8 cellular contexts compared by ENCODE assay signal in genomic region chr1:64505232-64505943, GRCh38. TPM values are rescaled to one million over a fixed set of nuclear protein-coding genes. Genes with fewer than 3 reads are reported as not detected.
DNase-seq lines count a peak whose midpoint lies in the region; ATAC-seq and TF ChIP-seq lines count a peak whose summit lies in the region.

No MANE protein-coding gene starts in this region.

- peaks cover 5 to 15% (median 10%) of the 10 kb centered on the region in 3 donors for H3K27me3 Mint-ChIP-seq in CD14-positive monocyte (ENCODE audit: low read depth in 3 of 3)
- peaks cover 25% of the 10 kb centered on the region for H3K27me3 Mint-ChIP-seq in activated T-helper 1 cell treated with anti-CD3 and anti-CD28 coated beads, Interleukin-12 subunit alpha, Interleukin-12 subunit beta, Interleukin-2, Interleukin-4 antibody, amounts not matched to agents 30 ng/mL and 10 ng/mL and 1 ng/mL, durations not matched to agents 14 hours and 24 hours and 36 hours (ENCODE audit: insufficient read depth)

- H3K4me3 Mint-ChIP-seq in CD14-positive monocyte = peak overlapping the region; percentile 90 to 96
- peak overlapping the region; percentile 86 for H3K4me3 Mint-ChIP-seq in activated T-helper 1 cell treated with anti-CD3 and anti-CD28 coated beads, Interleukin-12 subunit alpha, Interleukin-12 subunit beta, Interleukin-2, Interleukin-4 antibody, amounts not matched to agents 30 ng/mL and 10 ng/mL and 1 ng/mL, durations not matched to agents 14 hours and 24 hours and 36 hours

- ATAC-seq in GM21423 (IDR thresholded peaks at IDR 0.05; ENCODE audit: unreplicated experiment) (no peak), HG03159 (IDR thresholded peaks at IDR 0.05; ENCODE audit: unreplicated experiment) (no peak)

- peaks cover 0 to 2% (median 0%) of the 10 kb centered on the region in 7 donors for H3K9me3 Mint-ChIP-seq in CD14-positive monocyte
- H3K9me3 Mint-ChIP-seq in activated T-helper 1 cell treated with anti-CD3 and anti-CD28 coated beads, Interleukin-12 subunit alpha, Interleukin-12 subunit beta, Interleukin-2, Interleukin-4 antibody, amounts not matched to agents 30 ng/mL and 10 ng/mL and 1 ng/mL, durations not matched to agents 14 hours and 24 hours and 36 hours = no peaks in the 10 kb centered on the region

- TF ChIP-seq CTCF in CD14-positive monocyte (IDR thresholded peaks at IDR 0.05) = no peak

- H3K27ac Mint-ChIP-seq in CD14-positive monocyte = peak overlapping the region in 6 of 7 donors; percentile 17 to 87 (median 69)
- H3K27ac Mint-ChIP-seq in activated T-helper 1 cell treated with anti-CD3 and anti-CD28 coated beads, Interleukin-12 subunit alpha, Interleukin-12 subunit beta, Interleukin-2, Interleukin-4 antibody, amounts not matched to agents 30 ng/mL and 10 ng/mL and 1 ng/mL, durations not matched to agents 14 hours and 24 hours and 36 hours = no peak overlapping the region

- H3K36me3 Mint-ChIP-seq in CD14-positive monocyte = no peaks in the 10 kb centered on the region
- no peaks in the 10 kb centered on the region for H3K36me3 Mint-ChIP-seq in activated T-helper 1 cell treated with anti-CD3 and anti-CD28 coated beads, Interleukin-12 subunit alpha, Interleukin-12 subunit beta, Interleukin-2, Interleukin-4 antibody, amounts not matched to agents 30 ng/mL and 10 ng/mL and 1 ng/mL, durations not matched to agents 14 hours and 24 hours and 36 hours (ENCODE audit: low read depth)

- intact Hi-C loops in CD14-positive monocyte (cut with micrococcal nuclease) = no loop called here
- intact Hi-C loops in activated T-helper 1 cell treated with anti-CD3 and anti-CD28 coated beads, Interleukin-12 subunit alpha, Interleukin-12 subunit beta, Interleukin-2, Interleukin-4 antibody, amounts not matched to agents 30 ng/mL and 10 ng/mL and 1 ng/mL, durations not matched to agents 14 hours and 24 hours and 36 hours (cut with micrococcal nuclease) = loop anchor here (5.0 to 10.0 kb wide), 2 partner anchors 33 to 459 kb away; partner anchors contain the start of genes CACHD1 and JAK1
- intact Hi-C loops in posterior vena cava (cut with DNase I) = no loop called here

- H3K4me1 Mint-ChIP-seq in CD14-positive monocyte = peaks cover 11% of the 10 kb centered on the region
- H3K4me1 Mint-ChIP-seq in activated T-helper 1 cell treated with anti-CD3 and anti-CD28 coated beads, Interleukin-12 subunit alpha, Interleukin-12 subunit beta, Interleukin-2, Interleukin-4 antibody, amounts not matched to agents 30 ng/mL and 10 ng/mL and 1 ng/mL, durations not matched to agents 14 hours and 24 hours and 36 hours (ENCODE audit: low read depth) = peaks cover 17% of the 10 kb centered on the region

- DNase-seq in CD14-positive monocyte (ENCODE audit: low spot score) (no peak), NCI-H2227 (lab: John Stamatoyannopoulos, UW; ENCODE audit: unreplicated experiment) (peak; percentile 63), germinal center (ENCODE audit: low spot score) (peak; percentile 29), posterior vena cava (ENCODE audit: low spot score) (peak; percentile 73), NCI-H446 (lab: John Stamatoyannopoulos, UW) (no peak)
- DNase-seq in activated T-helper 1 cell treated with anti-CD3 and anti-CD28 coated beads, Interleukin-12 subunit alpha, Interleukin-12 subunit beta, Interleukin-2, Interleukin-4 antibody, amounts not matched to agents 30 ng/mL and 10 ng/mL and 1 ng/mL, durations not matched to agents 14 hours and 24 hours and 36 hours (ENCODE audit: low spot score) = no peak

RNA-seq across cellular contexts. Expression of gene CACHD1, which starts 35.5 kb away (rescaled TPM):
- polyA plus RNA-seq in CD14-positive monocyte = not detected
- 0.10 and 0.13 TPM in 2 replicates for total RNA-seq in activated T-helper 1 cell treated with anti-CD3 and anti-CD28 coated beads, Interleukin-12 subunit alpha, Interleukin-12 subunit beta, Interleukin-2, Interleukin-4 antibody, amounts not matched to agents 30 ng/mL and 10 ng/mL and 1 ng/mL, durations not matched to agents 14 hours and 24 hours and 36 hours
- 10 to 100 TPM in 1 of 2 donors, 1 to 10 TPM in 1; 6.9 to 12.3 TPM for total RNA-seq in posterior vena cava

Comparison
In these comparisons a context has a peak if more than half of its experiments do, and no peak if none do; other contexts are left out.
1. DNase-seq: peak in NCI-H2227 (single experiment), germinal center (single experiment) and posterior vena cava (single experiment); none in CD14-positive monocyte (single experiment), activated T-helper 1 cell treated with anti-CD3 and anti-CD28 coated beads, Interleukin-12 subunit alpha, Interleukin-12 subunit beta, Interleukin-2, Interleukin-4 antibody, amounts not matched to agents 30 ng/mL and 10 ng/mL and 1 ng/mL, durations not matched to agents 14 hours and 24 hours and 36 hours (single experiment) and NCI-H446 (0 of 2).